8 cellular contexts compared by ENCODE assay signal in genomic region chr3:138609898-138610266, GRCh38. TPM values are rescaled to one million over a fixed set of nuclear protein-coding genes. Genes with fewer than 3 reads are reported as not detected.
A peak's percentile ranks its signal among the peaks of the same experiment; 100 is the strongest.
DNase-seq lines count a peak whose midpoint lies in the region; ATAC-seq lines count a peak whose summit lies in the region.

No MANE protein-coding gene starts in this region.

- peak overlapping the region; percentile 95 for H3K27ac Mint-ChIP-seq in activated CD4-positive, alpha-beta T cell treated with anti-CD3 and anti-CD28 coated beads for 36 hours
- H3K27ac Mint-ChIP-seq in activated CD4-positive, alpha-beta memory T cell treated with anti-CD3 and anti-CD28 coated beads for 36 hours = no peak overlapping the region

- H3K9me3 ChIP-seq in iPS-15b (ENCODE audit: control insufficient read depth, insufficient read depth, low read length) = no peaks in the 10 kb centered on the region

- H3K4me3 Mint-ChIP-seq in activated CD4-positive, alpha-beta T cell treated with anti-CD3 and anti-CD28 coated beads for 36 hours = peak overlapping the region; percentile 77
- peak overlapping the region; percentile 77 for H3K4me3 Mint-ChIP-seq in activated CD4-positive, alpha-beta memory T cell treated with anti-CD3 and anti-CD28 coated beads for 36 hours

- H3K36me3 Mint-ChIP-seq in activated CD4-positive, alpha-beta T cell treated with anti-CD3 and anti-CD28 coated beads for 36 hours (ENCODE audit: low read depth) = no peaks in the 10 kb centered on the region
- no peaks in the 10 kb centered on the region for H3K36me3 Mint-ChIP-seq in activated CD4-positive, alpha-beta memory T cell treated with anti-CD3 and anti-CD28 coated beads for 36 hours

- peaks cover 5% of the 10 kb centered on the region for H3K4me1 ChIP-seq in iPS-15b (ENCODE audit: control insufficient read depth, insufficient read depth, low read length)

- no peaks in the 10 kb centered on the region for H3K27me3 ChIP-seq in iPS-15b (ENCODE audit: control insufficient read depth, insufficient read depth, low read length)

- ATAC-seq in activated CD4-positive, alpha-beta T cell treated with anti-CD3 and anti-CD28 coated beads for 36 hours = no peak
- no peak for ATAC-seq in sciatic nerve

- peaks cover 13% of the 10 kb centered on the region for H3K4me1 Mint-ChIP-seq in activated CD4-positive, alpha-beta T cell treated with anti-CD3 and anti-CD28 coated beads for 36 hours
- H3K4me1 Mint-ChIP-seq in activated CD4-positive, alpha-beta memory T cell treated with anti-CD3 and anti-CD28 coated beads for 36 hours (ENCODE audit: low read depth) = peaks cover 12% of the 10 kb centered on the region

- H3K9ac ChIP-seq in iPS-15b (ENCODE audit: low read depth, low read length) = no peak overlapping the region

- intact Hi-C loops in activated CD4-positive, alpha-beta T cell treated with anti-CD3 and anti-CD28 coated beads for 36 hours (cut with DNase I, micrococcal nuclease) = loop anchor here in 1 of 2 experiments (2.0 kb wide), 1 partner anchor 225 kb away; the partner anchor contains the start of gene PIK3CB
- intact Hi-C loops in activated CD4-positive, alpha-beta memory T cell treated with anti-CD3 and anti-CD28 coated beads for 36 hours (cut with micrococcal nuclease) = loop anchor here (1.0 kb wide), 1 partner anchor 16 kb away; the partner anchor contains the start of gene CEP70
- intact Hi-C loops in posterior cingulate gyrus (cut with DNase I) = loop anchor here (5.0 kb wide), 1 partner anchor 302 kb away; no protein-coding TSS in a partner anchor
- intact Hi-C loops in sciatic nerve (cut with DNase I) = no loop called here

- H3K4me3 ChIP-seq in iPS-15b (ENCODE audit: low read depth, low read length) = peak overlapping the region; percentile 79

- POLR2A ChIA-PET in activated CD4-positive, alpha-beta T cell treated with anti-CD3 and anti-CD28 coated beads for 36 hours (lab: Charles Lee) = interaction anchor here (0.6 to 1.2 kb wide), 2 partner anchors 8 to 16 kb away, joined by 3 read pairs; partner anchors contain the start of gene CEP70
- POLR2A ChIA-PET in activated CD4-positive, alpha-beta memory T cell treated with anti-CD3 and anti-CD28 coated beads for 36 hours (lab: Charles Lee) = interaction anchor here (0.8 kb wide), 1 partner anchor 16 kb away, joined by 3 read pairs; the partner anchor contains the start of gene CEP70

- no peak for DNase-seq in activated CD4-positive, alpha-beta T cell treated with anti-CD3 and anti-CD28 coated beads for 36 hours
- DNase-seq in activated CD4-positive, alpha-beta T cell treated with anti-CD3 and anti-CD28 coated beads for 4 hours = no peak
- DNase-seq in activated CD4-positive, alpha-beta memory T cell treated with anti-CD3 and anti-CD28 coated beads for 36 hours = no peak
- DNase-seq in posterior cingulate gyrus (no peak), sciatic nerve (ENCODE audit: low spot score) (no peak), GM19238 (ENCODE audit: insufficient read length, low spot score) (no peak)

- CTCF ChIA-PET in activated CD4-positive, alpha-beta T cell treated with anti-CD3 and anti-CD28 coated beads for 36 hours (lab: Charles Lee) = interaction anchor here (1.4 to 4.4 kb wide), 2 partner anchors 15 to 306 kb away, joined by 3 to 24 read pairs; partner anchors contain the start of gene CEP70
- CTCF ChIA-PET in activated CD4-positive, alpha-beta memory T cell treated with anti-CD3 and anti-CD28 coated beads for 36 hours (lab: Charles Lee) = interaction anchor here (0.6 to 1.4 kb wide), 3 partner anchors 15 to 326 kb away, joined by 3 to 5 read pairs (median 3); no protein-coding TSS in a partner anchor

- H3K27me3 Mint-ChIP-seq in activated CD4-positive, alpha-beta T cell treated with anti-CD3 and anti-CD28 coated beads for 36 hours = no peaks in the 10 kb centered on the region
- H3K27me3 Mint-ChIP-seq in activated CD4-positive, alpha-beta memory T cell treated with anti-CD3 and anti-CD28 coated beads for 36 hours = peaks cover 1% of the 10 kb centered on the region

- H3K27ac ChIP-seq in temporal lobe (ENCODE audit: low read depth, low read length) = peak overlapping the region; percentile 77

- H3K9me3 Mint-ChIP-seq in activated CD4-positive, alpha-beta T cell treated with anti-CD3 and anti-CD28 coated beads for 36 hours (ENCODE audit: low read depth) = no peaks in the 10 kb centered on the region
- no peaks in the 10 kb centered on the region for H3K9me3 Mint-ChIP-seq in activated CD4-positive, alpha-beta memory T cell treated with anti-CD3 and anti-CD28 coated beads for 36 hours

- H3K36me3 ChIP-seq in iPS-15b (ENCODE audit: control insufficient read depth, insufficient read depth, low read length) = no peaks in the 10 kb centered on the region

RNA-seq across cellular contexts. Expression of gene FAIM, which starts 1.3 kb away (rescaled TPM):
- 1 to 10 TPM; 2.6 to 4.0 TPM for total RNA-seq in activated CD4-positive, alpha-beta T cell treated with anti-CD3 and anti-CD28 coated beads for 36 hours
- total RNA-seq in activated CD4-positive, alpha-beta memory T cell treated with anti-CD3 and anti-CD28 coated beads for 36 hours = 1 to 10 TPM; 3.7 to 4.0 TPM
- total RNA-seq in temporal lobe (19.9 TPM), sciatic nerve (10.4 TPM)

RNA-seq across cellular contexts. Expression of gene CEP70, which starts 15.8 kb away (rescaled TPM):
- 10 to 100 TPM in 1 of 2 experiments, 1 to 10 TPM in 1; 9.3 to 11.4 TPM for total RNA-seq in activated CD4-positive, alpha-beta T cell treated with anti-CD3 and anti-CD28 coated beads for 36 hours
- total RNA-seq in activated CD4-positive, alpha-beta memory T cell treated with anti-CD3 and anti-CD28 coated beads for 36 hours = 1 to 10 TPM; 8.3 to 8.4 TPM
- 53.1 TPM for total RNA-seq in temporal lobe
- total RNA-seq in sciatic nerve = 41.0 TPM
